17 cellular contexts compared by ENCODE assay signal in the genomic region with DNA sequence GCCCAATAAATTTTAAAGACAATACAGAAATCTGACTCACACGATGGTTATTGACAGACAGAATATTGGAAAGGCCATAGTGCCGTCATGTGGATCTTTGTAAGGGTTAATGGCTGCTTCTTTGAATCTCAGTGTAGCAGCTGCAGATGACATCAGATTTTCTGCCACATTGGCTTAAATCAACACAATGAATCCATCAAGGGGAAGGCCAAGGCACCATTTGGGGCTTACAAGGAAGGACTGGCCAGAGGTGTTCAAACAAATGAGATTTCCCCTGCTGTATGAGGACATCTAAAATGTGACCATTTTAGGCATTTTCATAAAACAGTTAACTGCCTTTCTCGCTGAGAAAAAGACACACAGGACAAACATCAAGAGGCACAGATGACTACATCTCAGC.
A peak's percentile ranks its signal among the peaks of the same experiment; 100 is the strongest.
DNase-seq lines count a peak whose midpoint lies in the region; ATAC-seq and TF ChIP-seq lines count a peak whose summit lies in the region.
"Had no signal": no experiment of that assay in that cellular context is flagged by ENCODE, and none has a peak within 500 bp of the region (broad histone marks: within the 10 kb centered on the region; RNA-seq: fewer than 3 reads in every experiment).

No MANE protein-coding gene starts in this region.

- ATAC-seq in HG03469 (IDR thresholded peaks at IDR 0.05; ENCODE audit: unreplicated experiment), result no peak
- ATAC-seq in GM21447 (IDR thresholded peaks at IDR 0.05; ENCODE audit: unreplicated experiment), result no peak
- ATAC-seq: CD8-positive, alpha-beta T cell; right cardiac atrium had no signal

- H3K4me2 ChIP-seq in neural cell (ENCODE audit: low read length), result no peak overlapping the region
- H3K4me2 ChIP-seq: hepatocyte had no signal

- no peak for TF ChIP-seq EP300 in neural cell (conservative IDR thresholded peaks at IDR 0.05; ENCODE audit: poor library complexity, severe bottlenecking)

- peak overlapping the region; percentile 30 for H2AFZ ChIP-seq in neural cell (ENCODE audit: low read depth, low read length)
- H2AFZ ChIP-seq: hepatocyte had no signal

- no peak for TF ChIP-seq CTCF in neural cell (IDR thresholded peaks at IDR 0.05; ENCODE audit: poor library complexity, severe bottlenecking)

- in situ Hi-C loops in G401 (cut with HindIII; ENCODE audit: low sequenced_read_pairs), result no loop called here

- no peaks in the 10 kb centered on the region for H3F3A ChIP-seq in neural cell (ENCODE audit: insufficient read depth, low read length, poor library complexity, severe bottlenecking)

- no peaks in the 10 kb centered on the region for H3K27me3 ChIP-seq in neural cell (ENCODE audit: insufficient read depth, low read depth, low read length)
- H3K27me3 ChIP-seq: hepatocyte had no signal

- H3K9ac ChIP-seq in SK-N-MC (ENCODE audit: insufficient read length), result no peak overlapping the region
- peak overlapping the region; percentile 15 for H3K9ac ChIP-seq in neural cell (ENCODE audit: low read length)

- no peaks in the 10 kb centered on the region for H3K9me2 ChIP-seq in neural cell (ENCODE audit: insufficient read depth, low read length)

- no peaks in the 10 kb centered on the region for H3K79me2 ChIP-seq in neural cell (replicated peaks; ENCODE audit: insufficient read depth, low read length)
- H3K79me2 ChIP-seq: hepatocyte had no signal

- H3K27ac ChIP-seq in SK-N-MC, result peak overlapping the region; percentile 4
- peak overlapping the region; percentile 15 for H3K27ac ChIP-seq in neural cell (ENCODE audit: low read length)
- H3K27ac ChIP-seq: hepatocyte had no signal

- no peak for TF ChIP-seq RAD21 in neural cell (conservative IDR thresholded peaks at IDR 0.05)

- H4K20me1 ChIP-seq in neural cell (ENCODE audit: insufficient read depth), result no peaks in the 10 kb centered on the region

- H3K9me3 ChIP-seq in SK-N-MC (ENCODE audit: low read depth, low read length) (no peaks in the 10 kb centered on the region), neural cell (ENCODE audit: low read length) (no peaks in the 10 kb centered on the region)
- H3K9me3 ChIP-seq: HAP-1 had no signal

- H3K4me3 ChIP-seq in SK-N-MC (no peak overlapping the region), neural cell (ENCODE audit: low read length) (peak overlapping the region; percentile 7)
- H3K4me3 ChIP-seq: HAP-1, hepatocyte, lung had no signal

- H3K36me3 ChIP-seq in SK-N-MC (ENCODE audit: insufficient read depth, low read length) (no peaks in the 10 kb centered on the region), neural cell (ENCODE audit: insufficient read depth, low read length) (no peaks in the 10 kb centered on the region)
- H3K36me3 ChIP-seq: HAP-1 had no signal

- DNase-seq in G401 (ENCODE audit: low spot score) (peak; percentile 55), NCI-H146 (lab: John Stamatoyannopoulos, UW) (peak; percentile 65), SK-N-MC (ENCODE audit: low read depth, low spot score) (no peak), hypothalamus (lab: John Stamatoyannopoulos, UW) (no peak)
- DNase-seq: activated CD4-positive, alpha-beta T cell treated with anti-CD3 and anti-CD28 coated beads for 48 hours; activated CD8-positive, alpha-beta memory T cell treated with anti-CD3 and anti-CD28 coated beads, Interleukin-2, amount 50 U/mL, for 48 hours; activated gamma-delta T cell; CD8-positive, alpha-beta T cell; MM.1S; NCI-H2081 treated with DMSO at 0.1 percent for 48 hours; right cardiac atrium had no signal

TF ChIP-seq in neural cell, 6 proteins besides CTCF, POLR2A, EP300 and RAD21:
- no peak for TF ChIP-seq EZH2 (IDR thresholded peaks at IDR 0.05; ENCODE audit: borderline replicate concordance, insufficient read depth, low read length, poor library complexity, severe bottlenecking)
- TF ChIP-seq MXI1 (conservative IDR thresholded peaks at IDR 0.05; ENCODE audit: poor library complexity, severe bottlenecking), result no peak
- TF ChIP-seq, protein P1, sequence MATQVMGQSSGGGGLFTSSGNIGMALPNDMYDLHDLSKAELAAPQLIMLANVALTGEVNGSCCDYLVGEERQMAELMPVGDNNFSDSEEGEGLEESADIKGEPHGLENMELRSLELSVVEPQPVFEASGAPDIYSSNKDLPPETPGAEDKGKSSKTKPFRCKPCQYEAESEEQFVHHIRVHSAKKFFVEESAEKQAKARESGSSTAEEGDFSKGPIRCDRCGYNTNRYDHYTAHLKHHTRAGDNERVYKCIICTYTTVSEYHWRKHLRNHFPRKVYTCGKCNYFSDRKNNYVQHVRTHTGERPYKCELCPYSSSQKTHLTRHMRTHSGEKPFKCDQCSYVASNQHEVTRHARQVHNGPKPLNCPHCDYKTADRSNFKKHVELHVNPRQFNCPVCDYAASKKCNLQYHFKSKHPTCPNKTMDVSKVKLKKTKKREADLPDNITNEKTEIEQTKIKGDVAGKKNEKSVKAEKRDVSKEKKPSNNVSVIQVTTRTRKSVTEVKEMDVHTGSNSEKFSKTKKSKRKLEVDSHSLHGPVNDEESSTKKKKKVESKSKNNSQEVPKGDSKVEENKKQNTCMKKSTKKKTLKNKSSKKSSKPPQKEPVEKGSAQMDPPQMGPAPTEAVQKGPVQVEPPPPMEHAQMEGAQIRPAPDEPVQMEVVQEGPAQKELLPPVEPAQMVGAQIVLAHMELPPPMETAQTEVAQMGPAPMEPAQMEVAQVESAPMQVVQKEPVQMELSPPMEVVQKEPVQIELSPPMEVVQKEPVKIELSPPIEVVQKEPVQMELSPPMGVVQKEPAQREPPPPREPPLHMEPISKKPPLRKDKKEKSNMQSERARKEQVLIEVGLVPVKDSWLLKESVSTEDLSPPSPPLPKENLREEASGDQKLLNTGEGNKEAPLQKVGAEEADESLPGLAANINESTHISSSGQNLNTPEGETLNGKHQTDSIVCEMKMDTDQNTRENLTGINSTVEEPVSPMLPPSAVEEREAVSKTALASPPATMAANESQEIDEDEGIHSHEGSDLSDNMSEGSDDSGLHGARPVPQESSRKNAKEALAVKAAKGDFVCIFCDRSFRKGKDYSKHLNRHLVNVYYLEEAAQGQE (IDR thresholded peaks at IDR 0.05; ENCODE audit: borderline replicate concordance), result no peak
- TF ChIP-seq POLR2AphosphoS5 (IDR thresholded peaks at IDR 0.05), result no peak
- TF ChIP-seq SMC3 (conservative IDR thresholded peaks at IDR 0.05; ENCODE audit: poor library complexity), result no peak
- no peak for TF ChIP-seq TAF1 (IDR thresholded peaks at IDR 0.05; ENCODE audit: low read depth)

Comparison
In these comparisons a context has a peak if more than half of its experiments do, and no peak if none do; other contexts are left out.
1. DNase-seq: peak in G401 (single experiment) and NCI-H146 (single experiment); none in SK-N-MC (single experiment) and hypothalamus (0 of 51).